In genomic region chr1:206540044-206540758, GRCh38 we compare ENCODE assay signal across 11 cellular contexts. TPM values are rescaled to one million over a fixed set of nuclear protein-coding genes. Genes with fewer than 3 reads are reported as not detected.
DNase-seq lines count a peak whose midpoint lies in the region; ATAC-seq and TF ChIP-seq lines count a peak whose summit lies in the region.
"Had no signal": no experiment of that assay in that cellular context is flagged by ENCODE, and none has a peak within 500 bp of the region (broad histone marks: within the 10 kb centered on the region; RNA-seq: fewer than 3 reads in every experiment).

No MANE protein-coding gene starts in this region.

- H3K4me1 Mint-ChIP-seq in HFFc6 (ENCODE audit: low read depth) = peaks cover 17% of the 10 kb centered on the region

- H3K4me1 ChIP-seq in OCI-LY3 (ENCODE audit: low read length) (peaks cover 16% of the 10 kb centered on the region), gastroesophageal sphincter (peaks cover 0 to 21% (median 5%) of the 10 kb centered on the region in 3 donors)

- H3K36me3 ChIP-seq in OCI-LY3 (replicated peaks; ENCODE audit: low read depth, low read length) (no peaks in the 10 kb centered on the region), gastroesophageal sphincter (no peaks in the 10 kb centered on the region)

- no peaks in the 10 kb centered on the region for H4K20me1 ChIP-seq in OCI-LY3 (ENCODE audit: insufficient read depth, low read length)

- no peaks in the 10 kb centered on the region for H3K36me3 Mint-ChIP-seq in HFFc6 (ENCODE audit: low read depth)

- no peak overlapping the region for H3K27ac Mint-ChIP-seq in HFFc6

- no peak overlapping the region for H3K9ac ChIP-seq in OCI-LY3 (ENCODE audit: low read length)
- H3K9ac ChIP-seq: SK-N-SH had no signal

- no peak overlapping the region for H3K4me3 Mint-ChIP-seq in HFFc6

- no peak for TF ChIP-seq EP300 in gastroesophageal sphincter (IDR thresholded peaks at IDR 0.05)

- no peaks in the 10 kb centered on the region for H3K79me2 ChIP-seq in OCI-LY3 (ENCODE audit: low read length)

- H2AFZ ChIP-seq in OCI-LY3 (ENCODE audit: low read depth, low read length) = 0 out of 2 replicates have a peak overlapping the region, but pooled peaks have one; percentile 16

- H3K27ac ChIP-seq in OCI-LY3 (ENCODE audit: low read length) (no peak overlapping the region), gastroesophageal sphincter (peak overlapping the region in 3 of 4 donors; percentile 5 to 46 (median 16))

- no peaks in the 10 kb centered on the region for H3K27me3 ChIP-seq in OCI-LY3 (ENCODE audit: low read depth, low read length)
- no peaks in the 10 kb centered on the region for H3K27me3 ChIP-seq in gastroesophageal sphincter

- TF ChIP-seq CTCF in OCI-LY3 (IDR thresholded peaks at IDR 0.05; ENCODE audit: low read depth, low read length) (no peak), gastroesophageal sphincter (IDR thresholded peaks at IDR 0.05) (no peak), HFFc6 (IDR thresholded peaks at IDR 0.05) (no peak)

- no peak for TF ChIP-seq POLR2A in gastroesophageal sphincter (IDR thresholded peaks at IDR 0.05)

- DNase-seq in C1 segment of cervical spinal cord (lab: John Stamatoyannopoulos, UW) (peak in 11 of 14 donors; percentile 8 to 79 (median 49)), putamen (ENCODE audit: low spot score) (peak; percentile 25), HFFc6 (no peak), Kasumi-1 (lab: John Stamatoyannopoulos, UW) (no peak), NCI-H1436 (lab: John Stamatoyannopoulos, UW) (no peak)
- DNase-seq: NCI-H1930, SK-N-SH had no signal

- no peaks in the 10 kb centered on the region for H3K9me3 Mint-ChIP-seq in HFFc6

- H3K27me3 Mint-ChIP-seq in HFFc6 (ENCODE audit: insufficient read depth) = peaks cover 14% of the 10 kb centered on the region

- peak; percentile 56 for ATAC-seq in gastroesophageal sphincter
- ATAC-seq in GM19455 (IDR thresholded peaks at IDR 0.05; ENCODE audit: unreplicated experiment) = no peak
- ATAC-seq: GM12878 had no signal

- H3K9me3 ChIP-seq in OCI-LY3 (ENCODE audit: insufficient read depth, low read length) = no peaks in the 10 kb centered on the region
- H3K9me3 ChIP-seq in gastroesophageal sphincter = no peaks in the 10 kb centered on the region
- H3K9me3 ChIP-seq: SK-N-SH had no signal

- H3K4me3 ChIP-seq in OCI-LY3 (ENCODE audit: low read length) (no peak overlapping the region), gastroesophageal sphincter (no peak overlapping the region)
- H3K4me3 ChIP-seq: GM12878 had no signal

- no peak overlapping the region for H3K4me2 ChIP-seq in OCI-LY3 (ENCODE audit: low read length)
- H3K4me2 ChIP-seq: SK-N-SH had no signal

- 51 to 69% methylated on average over 6 of the region's 8 CpGs for WGBS in gastroesophageal sphincter (ENCODE audit: low coverage in 1 of 2), 2 donors

RNA-seq across cellular contexts. Expression of gene RASSF5, which starts 32.9 kb away (rescaled TPM):
- total RNA-seq in gastroesophageal sphincter = 10 to 100 TPM in 2 of 4 donors, 1 to 10 TPM in 2; 6.2 to 23.3 (median 8.5) TPM
- total RNA-seq in HFFc6 (2021; fragmentation: NEBNext Ultra II Directional; extraction: Animal tissue kit (Norgen Biotek cat#: 25700)) = 1 to 10 TPM in 2 of 6 experiments, under 1 TPM in 4; 0.52 to 1.1 (median 0.82) TPM

Comparison
In these comparisons a context has a peak if more than half of its experiments do, and no peak if none do; other contexts are left out.
1. DNase-seq: peak in C1 segment of cervical spinal cord (11 of 14) and putamen (single experiment); none in HFFc6 (single experiment), Kasumi-1 (0 of 2) and NCI-H1436 (single experiment).